In the genomic region with DNA sequence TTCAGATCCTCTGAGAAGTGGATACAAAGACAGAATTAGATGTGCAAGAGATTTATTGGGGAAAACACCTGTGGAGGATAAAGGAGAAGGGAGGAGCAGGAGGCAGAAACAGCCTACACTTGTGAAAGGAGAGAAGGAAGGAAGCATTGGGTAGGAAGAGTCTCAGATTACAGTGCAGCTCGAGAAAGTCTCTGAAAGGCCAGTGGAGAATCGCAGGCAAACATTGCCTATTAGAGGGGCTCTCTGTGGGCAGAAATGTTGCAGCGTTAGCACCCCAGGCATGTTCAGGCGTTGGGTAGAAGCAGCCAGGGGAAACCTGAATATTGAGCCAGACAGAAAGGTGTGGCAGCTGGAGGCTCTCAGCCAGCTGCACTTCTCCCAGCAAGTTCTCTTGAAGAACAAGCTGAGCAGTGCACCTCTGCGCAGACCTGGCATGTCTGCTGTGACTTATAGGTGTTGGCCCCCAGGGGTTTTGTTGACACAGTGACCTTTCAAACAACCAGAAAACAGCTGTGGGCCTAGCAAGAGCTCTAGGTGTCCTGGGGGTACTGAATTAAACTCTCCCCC, we compare ENCODE assay signal across 24 cellular contexts. TPM values are rescaled to one million over a fixed set of nuclear protein-coding genes. Genes with fewer than 3 reads are reported as not detected.
DNase-seq lines count a peak whose midpoint lies in the region; ATAC-seq, FAIRE-seq and TF ChIP-seq lines count a peak whose summit lies in the region.
"Had no signal": no experiment of that assay in that cellular context is flagged by ENCODE, and none has a peak within 500 bp of the region (broad histone marks: within the 10 kb centered on the region; RNA-seq: fewer than 3 reads in every experiment).

No MANE protein-coding gene starts in this region.

- H3K4me3 ChIP-seq in MM.1S (ENCODE audit: low read length) (no peak overlapping the region), bronchial epithelial cell (ENCODE audit: low read depth, low read length) (no peak overlapping the region), mucosa of descending colon (no peak overlapping the region), endodermal cell (ENCODE audit: low read length) (no peak overlapping the region)
- no peak overlapping the region for H3K4me3 ChIP-seq in effector memory CD4-positive, alpha-beta T cell (ENCODE audit: insufficient read depth, low read depth, low read length, poor library complexity, severe bottlenecking)
- H3K4me3 ChIP-seq: heart right ventricle, psoas muscle, skin epidermis, uterus had no signal

- peaks cover 6% of the 10 kb centered on the region for H3K4me1 Mint-ChIP-seq in endodermal cell

- H3F3A ChIP-seq in MM.1S (ENCODE audit: insufficient read depth, low read length), result peaks cover 7% of the 10 kb centered on the region; the same call in 1 of the 2 replicates

- intact Hi-C loops in mucosa of descending colon (cut with DNase I, micrococcal nuclease), result no loop called here

- H3K9ac ChIP-seq in MM.1S (ENCODE audit: low read length) (no peak overlapping the region), endodermal cell (ENCODE audit: extremely low read depth, low read length, poor library complexity, severe bottlenecking) (no peak overlapping the region)

- peak overlapping the region; percentile 13; the same call in 1 of the 2 replicates for H3K4me2 ChIP-seq in MM.1S (ENCODE audit: low read depth, low read length)

- H3K27ac ChIP-seq in MM.1S (ENCODE audit: low read length) (no peak overlapping the region), endodermal cell (ENCODE audit: low read depth, low read length) (no peak overlapping the region)
- H3K27ac ChIP-seq in effector memory CD4-positive, alpha-beta T cell (ENCODE audit: insufficient read depth, low read length, poor library complexity, severe bottlenecking), result no peak overlapping the region
- H3K27ac ChIP-seq: heart right ventricle, HL-60, psoas muscle, uterus had no signal

- H3K79me2 ChIP-seq in MM.1S (ENCODE audit: low read length), result no peaks in the 10 kb centered on the region

- no peak overlapping the region for H3K4me3 Mint-ChIP-seq in endodermal cell
- H3K4me3 Mint-ChIP-seq: activated naive CD8-positive, alpha-beta T cell; natural killer cell treated with Interleukin-12 subunit alpha and Interleukin-12 subunit beta and Interleukin-15 and Interleukin-18, amount 100 ng/mL, for 72 hours had no signal

- FAIRE-seq in bronchial epithelial cell (lab: Jason Lieb, UNC), result peak; percentile 58
- FAIRE-seq: RCC 7860 had no signal

- no peaks in the 10 kb centered on the region for H3K9me2 ChIP-seq in MM.1S (replicated peaks; ENCODE audit: insufficient read depth, low read length)

- 0 out of 2 replicates have a peak overlapping the region, but pooled peaks have one; percentile 33 for H2AFZ ChIP-seq in MM.1S (ENCODE audit: low read length)

- H3K4me1 ChIP-seq in MM.1S (ENCODE audit: low read length) (peaks cover 8% of the 10 kb centered on the region; the same call in 1 of the 2 replicates), mucosa of descending colon (ENCODE audit: low read depth) (no peaks in the 10 kb centered on the region), endodermal cell (ENCODE audit: control insufficient read depth, insufficient read depth, low read length) (no peaks in the 10 kb centered on the region)
- no peaks in the 10 kb centered on the region for H3K4me1 ChIP-seq in effector memory CD4-positive, alpha-beta T cell (ENCODE audit: control insufficient read depth, insufficient read depth, low read length, poor library complexity, severe bottlenecking)
- H3K4me1 ChIP-seq: heart right ventricle, psoas muscle, uterus had no signal

- H3K27ac Mint-ChIP-seq in endodermal cell, result no peak overlapping the region
- H3K27ac Mint-ChIP-seq: activated naive CD8-positive, alpha-beta T cell; natural killer cell treated with Interleukin-12 subunit alpha and Interleukin-12 subunit beta and Interleukin-15 and Interleukin-18, amount 100 ng/mL, for 72 hours had no signal

- DNase-seq in DMS79 (lab: John Stamatoyannopoulos, UW), result peak; percentile 64
- peak; percentile 55 for DNase-seq in MM.1S
- peak; percentile 46 for DNase-seq in bronchial epithelial cell (ENCODE audit: low read depth)
- DNase-seq in mucosa of descending colon, result no peak
- no peak for DNase-seq in activated CD8-positive, alpha-beta memory T cell treated with anti-CD3 and anti-CD28 coated beads for 24 hours
- DNase-seq in endodermal cell, result no peak
- no peak for DNase-seq in effector memory CD4-positive, alpha-beta T cell
- DNase-seq: ACHN; activated CD4-positive, alpha-beta T cell treated with anti-CD3 and anti-CD28 coated beads for 1 hour; effector CD8-positive, alpha-beta T cell; heart right ventricle; IMR-90; NCI-H2029 treated with DMSO at 0.1 percent for 48 hours; NCI-H774; psoas muscle; stimulated activated CD4-positive, alpha-beta T cell treated with anti-CD3 and anti-CD28 coated beads, Interleukin-4, amount 100 ng/mL, for 24 hours; T-helper 9 cell; uterus had no signal

- no peaks in the 10 kb centered on the region for H3K36me3 ChIP-seq in MM.1S (replicated peaks; ENCODE audit: insufficient read depth, low read length)
- H3K36me3 ChIP-seq in bronchial epithelial cell (ENCODE audit: control insufficient read depth, insufficient read depth, low read length), result no peaks in the 10 kb centered on the region
- H3K36me3 ChIP-seq in mucosa of descending colon (ENCODE audit: low read depth), result no peaks in the 10 kb centered on the region
- no peaks in the 10 kb centered on the region for H3K36me3 ChIP-seq in endodermal cell (ENCODE audit: control insufficient read depth, insufficient read depth, low read length)
- no peaks in the 10 kb centered on the region for H3K36me3 ChIP-seq in effector memory CD4-positive, alpha-beta T cell (ENCODE audit: control insufficient read depth, insufficient read depth, low read length)
- H3K36me3 ChIP-seq: heart right ventricle, uterus had no signal

- peak; percentile 19 for ATAC-seq in mucosa of descending colon
- ATAC-seq in GM18861 (IDR thresholded peaks at IDR 0.05; ENCODE audit: unreplicated experiment), result no peak
- ATAC-seq: heart right ventricle; natural killer cell treated with Interleukin-12 subunit alpha and Interleukin-12 subunit beta and Interleukin-15 and Interleukin-18, amount 100 ng/mL, for 72 hours; psoas muscle had no signal

- H3K36me3 Mint-ChIP-seq in endodermal cell (ENCODE audit: low read depth), result no peaks in the 10 kb centered on the region
- H3K36me3 Mint-ChIP-seq: activated naive CD8-positive, alpha-beta T cell; natural killer cell treated with Interleukin-12 subunit alpha and Interleukin-12 subunit beta and Interleukin-15 and Interleukin-18, amount 100 ng/mL, for 72 hours had no signal

- WGBS in endodermal cell (ENCODE audit: insufficient coverage in 1 of 2, insufficient read length in 1 of 2), 2 experiments, result 67 to 79% methylated on average over 4 to 5 of the region's 5 CpGs

- H3K27me3 ChIP-seq in MM.1S (replicated peaks; ENCODE audit: insufficient read depth, low read length), result no peaks in the 10 kb centered on the region
- H3K27me3 ChIP-seq in bronchial epithelial cell (ENCODE audit: control insufficient read depth, insufficient read depth, low read length), result peaks cover 6% of the 10 kb centered on the region
- H3K27me3 ChIP-seq in endodermal cell (ENCODE audit: control insufficient read depth, insufficient read depth, low read length, poor library complexity, severe bottlenecking), result peaks cover 4% of the 10 kb centered on the region
- no peaks in the 10 kb centered on the region for H3K27me3 ChIP-seq in effector memory CD4-positive, alpha-beta T cell (replicated peaks; ENCODE audit: control insufficient read depth, insufficient read depth, low read length, poor library complexity, severe bottlenecking)
- H3K27me3 ChIP-seq: heart right ventricle, uterus had no signal

- H3K9me3 Mint-ChIP-seq in endodermal cell, result no peaks in the 10 kb centered on the region
- H3K9me3 Mint-ChIP-seq: natural killer cell treated with Interleukin-12 subunit alpha and Interleukin-12 subunit beta and Interleukin-15 and Interleukin-18, amount 100 ng/mL, for 72 hours had no signal

- H3K27me3 Mint-ChIP-seq in endodermal cell (ENCODE audit: insufficient read depth), result peaks cover 17% of the 10 kb centered on the region

- no peak for TF ChIP-seq CTCF in MM.1S (IDR thresholded peaks at IDR 0.05; ENCODE audit: low read length)
- TF ChIP-seq CTCF in bronchial epithelial cell (IDR thresholded peaks at IDR 0.05; ENCODE audit: insufficient read depth, low read length, severe bottlenecking), result no peak
- TF ChIP-seq CTCF in mucosa of descending colon (IDR thresholded peaks at IDR 0.05), result no peak
- no peak for TF ChIP-seq CTCF in endodermal cell (conservative IDR thresholded peaks at IDR 0.05)

- no peaks in the 10 kb centered on the region for H3K9me3 ChIP-seq in MM.1S (replicated peaks; ENCODE audit: insufficient read depth, low read length)
- no peaks in the 10 kb centered on the region for H3K9me3 ChIP-seq in mucosa of descending colon
- no peaks in the 10 kb centered on the region for H3K9me3 ChIP-seq in endodermal cell (ENCODE audit: control insufficient read depth, low read length)
- H3K9me3 ChIP-seq in effector memory CD4-positive, alpha-beta T cell (ENCODE audit: control insufficient read depth, low read length), result no peaks in the 10 kb centered on the region
- H3K9me3 ChIP-seq: heart right ventricle, psoas muscle, uterus had no signal

- no peaks in the 10 kb centered on the region for H4K20me1 ChIP-seq in MM.1S (ENCODE audit: insufficient read depth, low read length)

RNA-seq across cellular contexts. Expression of a gene that starts 7.0 kb away (rescaled TPM):
- 1.0 and 1.1 TPM in 2 replicates for total RNA-seq in bronchial epithelial cell
- 10 to 100 TPM in 1 of 3 donors, 1 to 10 TPM in 2; 3.5 to 10.5 (median 4.8) TPM for total RNA-seq in mucosa of descending colon
- total RNA-seq in endodermal cell, result 10 to 100 TPM; 33.7 to 43.0 TPM
- 28.5 TPM for polyA plus RNA-seq in endodermal cell (2013, experiment 1 of 2)
- 27.1 TPM for polyA plus RNA-seq in endodermal cell (2013, experiment 2 of 2)

RNA-seq across cellular contexts. Expression of a gene that starts 37.0 kb away (rescaled TPM):
- total RNA-seq in bronchial epithelial cell, result 4.2 and 6.3 TPM in 2 replicates
- 10 to 100 TPM; 26.9 to 32.2 (median 31.1) TPM for total RNA-seq in mucosa of descending colon
- 10 to 100 TPM; 23.5 to 30.1 TPM for total RNA-seq in endodermal cell
- 20.3 TPM for polyA plus RNA-seq in endodermal cell (2013, experiment 1 of 2)
- polyA plus RNA-seq in endodermal cell (2013, experiment 2 of 2), result 20.1 TPM

Comparison
In these comparisons a context has a peak if more than half of its experiments do, and no peak if none do; other contexts are left out.
1. DNase-seq: peak in DMS79 (single experiment), MM.1S (single experiment) and bronchial epithelial cell (single experiment); none in mucosa of descending colon (0 of 3), activated CD8-positive, alpha-beta memory T cell treated with anti-CD3 and anti-CD28 coated beads for 24 hours (single experiment), endodermal cell (single experiment) and effector memory CD4-positive, alpha-beta T cell (0 of 3).